In genomic region chr16:53872248-53873221, GRCh38 we compare ENCODE assay signal across 16 cellular contexts.
A peak's percentile ranks its signal among the peaks of the same experiment; 100 is the strongest.
DNase-seq lines count a peak whose midpoint lies in the region; FAIRE-seq and TF ChIP-seq lines count a peak whose summit lies in the region.
"Had no signal": no experiment of that assay in that cellular context is flagged by ENCODE, and none has a peak within 500 bp of the region (broad histone marks: within the 10 kb centered on the region; RNA-seq: fewer than 3 reads in every experiment).

No MANE protein-coding gene starts in this region.

- H3K9me3 ChIP-seq in keratinocyte (ENCODE audit: control insufficient read depth, low read depth, low read length): no peaks in the 10 kb centered on the region
- H3K9me3 ChIP-seq in endodermal cell (ENCODE audit: control insufficient read depth, low read length): no peaks in the 10 kb centered on the region
- H3K9me3 ChIP-seq: prostate gland, thoracic aorta had no signal

- DNase-seq in AML-193 (lab: John Stamatoyannopoulos, UW) (peak; percentile 3 to 9), HS-5 (ENCODE audit: low read depth) (peak; percentile 64), amniotic epithelial cell (ENCODE audit: low read depth) (peak; percentile 92), keratinocyte (ENCODE audit: low read depth, low spot score) (no peak), NCI-H1105 (lab: John Stamatoyannopoulos, UW) (no peak), frontal cortex (ENCODE audit: low spot score in 2 of 2) (no peak), endodermal cell (no peak)
- no peak for DNase-seq in stimulated activated CD4-positive, alpha-beta T cell treated with anti-CD3 and anti-CD28 coated beads, Interleukin-2, amount 100 ng/mL, for 24 hours
- DNase-seq: activated T-cell treated with anti-CD3 and anti-CD28 coated beads, Interleukin-2, amount 50 U/mL, for 24 hours; DMS 273 treated with DMSO at 0.1 percent for 48 hours; heart left ventricle; NCI-H187 treated with DMSO at 0.1 percent for 48 hours had no signal

- peak; percentile 79 for FAIRE-seq in keratinocyte (lab: Jason Lieb, UNC)
- no peak for FAIRE-seq in frontal cortex (lab: Jason Lieb, UNC)

- H3K4me1 Mint-ChIP-seq in endodermal cell: no peaks in the 10 kb centered on the region

- H3K36me3 Mint-ChIP-seq in endodermal cell (ENCODE audit: low read depth): peaks cover 24% of the 10 kb centered on the region

- H3K27ac Mint-ChIP-seq in endodermal cell: no peak overlapping the region
- H3K27ac Mint-ChIP-seq: activated T-cell treated with anti-CD3 and anti-CD28 coated beads, Interleukin-2, amount 50 U/mL, for 24 hours had no signal

- WGBS in endodermal cell (ENCODE audit: insufficient coverage in 1 of 2, insufficient read length in 1 of 2), 2 experiments: 88 to 89% methylated on average over 1 of the region's 1 CpG

- H3K9ac ChIP-seq in keratinocyte (ENCODE audit: control insufficient read depth, extremely low read depth, insufficient read depth, low read length): no peak overlapping the region
- H3K9ac ChIP-seq in endodermal cell (ENCODE audit: extremely low read depth, low read length, poor library complexity, severe bottlenecking): no peak overlapping the region

- peaks cover under 1% of the 10 kb centered on the region for H3K79me2 ChIP-seq in keratinocyte (ENCODE audit: control insufficient read depth, insufficient read depth, low read length)

- H3K36me3 ChIP-seq in keratinocyte (ENCODE audit: control insufficient read depth in 2 of 2, extremely low read depth in 1 of 2, insufficient read depth in 2 of 2, low read length in 2 of 2): no peaks in the 10 kb centered on the region
- H3K36me3 ChIP-seq in endodermal cell (ENCODE audit: control insufficient read depth, insufficient read depth, low read length): no peaks in the 10 kb centered on the region
- H3K36me3 ChIP-seq: cardiac muscle cell, prostate gland, thoracic aorta had no signal

- TF ChIP-seq CTCF in keratinocyte (optimal IDR thresholded peaks at IDR 0.05 in 1 of 3, IDR thresholded peaks at IDR 0.05 in 1 of 3, conservative IDR thresholded peaks at IDR 0.05 in 1 of 3; ENCODE audit: extremely low read depth in 1 of 3, insufficient read depth in 2 of 3, low read length in 3 of 3): no peak
- TF ChIP-seq CTCF in endodermal cell (conservative IDR thresholded peaks at IDR 0.05): no peak

- no peaks in the 10 kb centered on the region for H3K9me1 ChIP-seq in keratinocyte (ENCODE audit: control insufficient read depth, extremely low read depth, insufficient read depth, low read length)

- dilution Hi-C loops in keratinocyte (cut with MboI; ENCODE audit: extremely low pct_ligation_motif_present, low sequenced_read_pairs): no loop called here

- no peak overlapping the region for H3K4me3 Mint-ChIP-seq in endodermal cell
- H3K4me3 Mint-ChIP-seq: activated T-cell treated with anti-CD3 and anti-CD28 coated beads, Interleukin-2, amount 50 U/mL, for 24 hours had no signal

- H3K27ac ChIP-seq in keratinocyte (ENCODE audit: control insufficient read depth, insufficient read depth, low read length) (peak overlapping the region; percentile 17), endodermal cell (ENCODE audit: low read depth, low read length) (no peak overlapping the region)
- H3K27ac ChIP-seq: cardiac muscle cell, prostate gland, thoracic aorta, VCaP had no signal

- H3K27me3 ChIP-seq in keratinocyte (ENCODE audit: control insufficient read depth, extremely low read depth, insufficient read depth, low read length) (no peaks in the 10 kb centered on the region), endodermal cell (ENCODE audit: control insufficient read depth, insufficient read depth, low read length, poor library complexity, severe bottlenecking) (no peaks in the 10 kb centered on the region)
- H3K27me3 ChIP-seq: cardiac muscle cell, heart left ventricle had no signal

- H4K20me1 ChIP-seq in keratinocyte (ENCODE audit: control insufficient read depth, extremely low read depth, insufficient read depth, low read length): no peaks in the 10 kb centered on the region

- H3K27me3 Mint-ChIP-seq in endodermal cell (ENCODE audit: insufficient read depth): no peaks in the 10 kb centered on the region
- H3K27me3 Mint-ChIP-seq: activated T-cell treated with anti-CD3 and anti-CD28 coated beads, Interleukin-2, amount 50 U/mL, for 24 hours had no signal

- no peak overlapping the region for H3K4me2 ChIP-seq in keratinocyte (ENCODE audit: control insufficient read depth, extremely low read depth, insufficient read depth, low read depth, low read length)

- no peak overlapping the region for H2AFZ ChIP-seq in keratinocyte (ENCODE audit: control insufficient read depth, low read length)

- peaks cover 16% of the 10 kb centered on the region for H3K9me3 Mint-ChIP-seq in endodermal cell

- H3K4me3 ChIP-seq in keratinocyte (ENCODE audit: control insufficient read depth in 2 of 3, extremely low read depth in 1 of 3, insufficient read depth in 2 of 3, low read depth in 1 of 3, low read length in 3 of 3) (no peak overlapping the region), endodermal cell (ENCODE audit: low read length) (no peak overlapping the region)
- H3K4me3 ChIP-seq: cardiac muscle cell, heart left ventricle, prostate gland, thoracic aorta had no signal

- H3K4me1 ChIP-seq in keratinocyte (ENCODE audit: control insufficient read depth, extremely low read depth, insufficient read depth, low read length): peaks cover 9% of the 10 kb centered on the region
- H3K4me1 ChIP-seq in endodermal cell (ENCODE audit: control insufficient read depth, insufficient read depth, low read length): no peaks in the 10 kb centered on the region
- H3K4me1 ChIP-seq: prostate gland had no signal

Comparison
In these comparisons a context has a peak if more than half of its experiments do, and no peak if none do; other contexts are left out.
1. DNase-seq: peak in AML-193 (2 of 2), HS-5 (single experiment) and amniotic epithelial cell (single experiment); none in keratinocyte (single experiment), stimulated activated CD4-positive, alpha-beta T cell treated with anti-CD3 and anti-CD28 coated beads, Interleukin-2, amount 100 ng/mL, for 24 hours (0 of 2), NCI-H1105 (single experiment), frontal cortex (0 of 2) and endodermal cell (single experiment).